In genomic region chr1:218371927-218372672, GRCh38 we compare ENCODE assay signal across 9 cellular contexts. TPM values are rescaled to one million over a fixed set of nuclear protein-coding genes. Genes with fewer than 3 reads are reported as not detected.
A peak's percentile ranks its signal among the peaks of the same experiment; 100 is the strongest.
DNase-seq lines count a peak whose midpoint lies in the region; ATAC-seq and TF ChIP-seq lines count a peak whose summit lies in the region.
"Had no signal": no experiment of that assay in that cellular context is flagged by ENCODE, and none has a peak within 500 bp of the region (broad histone marks: within the 10 kb centered on the region; RNA-seq: fewer than 3 reads in every experiment).

No MANE protein-coding gene starts in this region.

- H3K4me1 ChIP-seq in heart left ventricle (peaks cover 0 to 67% (median 37%) of the 10 kb centered on the region in 12 donors), ascending aorta (peaks cover 6 to 19% of the 10 kb centered on the region in 2 donors)

- peaks cover 3% of the 10 kb centered on the region; the same call in 1 of the 2 replicates for H3K4me1 Mint-ChIP-seq in WTC11
- H3K4me1 Mint-ChIP-seq in naive thymus-derived CD8-positive, alpha-beta T cell, result peaks cover 0 to 3% (median 2%) of the 10 kb centered on the region in 4 donors

- H3K36me3 ChIP-seq in heart left ventricle (no peaks in the 10 kb centered on the region), ascending aorta (no peaks in the 10 kb centered on the region)

- no peak for TF ChIP-seq POLR2A in heart left ventricle (IDR thresholded peaks at IDR 0.05)

- H3K36me3 Mint-ChIP-seq in WTC11, result no peaks in the 10 kb centered on the region
- H3K36me3 Mint-ChIP-seq in naive thymus-derived CD8-positive, alpha-beta T cell, result no peaks in the 10 kb centered on the region

- 18 to 34% (median 29%) methylated on average over 8 of the region's 8 CpGs for WGBS in heart left ventricle, 4 donors

- no peak overlapping the region for H3K4me3 Mint-ChIP-seq in WTC11
- no peak overlapping the region for H3K4me3 Mint-ChIP-seq in naive thymus-derived CD8-positive, alpha-beta T cell

- peak; percentile 60 for DNase-seq in GM04504 (ENCODE audit: low read depth)
- DNase-seq in WTC11 (ENCODE audit: low spot score), result no peak
- DNase-seq in heart left ventricle, result peak in 2 of 5 donors; percentile 36 to 39
- DNase-seq in renal cortical epithelial cell (ENCODE audit: low read depth), result peak; percentile 78
- no peak for DNase-seq in activated CD8-positive, alpha-beta memory T cell treated with anti-CD3 and anti-CD28 coated beads, Interleukin-2, amount 50 U/mL, for 4 hours
- DNase-seq in naive thymus-derived CD8-positive, alpha-beta T cell, result no peak
- DNase-seq in ascending aorta (ENCODE audit: low spot score in 2 of 2), result no peak
- DNase-seq: NK-92 treated with Interleukin-12 subunit alpha and Interleukin-12 subunit beta, amount 100 ng/mL, for 24 hours had no signal

- ATAC-seq in WTC11 (no peak), heart left ventricle (peak in 3 of 4 donors; percentile 67 to 74 (median 72)), GM19351 (IDR thresholded peaks at IDR 0.05; ENCODE audit: unreplicated experiment) (no peak)
- ATAC-seq in naive thymus-derived CD8-positive, alpha-beta T cell, result no peak

- no peaks in the 10 kb centered on the region for H3K27me3 Mint-ChIP-seq in WTC11 (ENCODE audit: low read depth)
- peaks cover 2 to 11% (median 9%) of the 10 kb centered on the region in 5 donors for H3K27me3 Mint-ChIP-seq in naive thymus-derived CD8-positive, alpha-beta T cell

- peak overlapping the region; percentile 16; the same call in 1 of the 2 replicates for H3K27ac Mint-ChIP-seq in WTC11
- no peak overlapping the region for H3K27ac Mint-ChIP-seq in naive thymus-derived CD8-positive, alpha-beta T cell

- no peaks in the 10 kb centered on the region for H3K27me3 ChIP-seq in heart left ventricle
- H3K27me3 ChIP-seq in ascending aorta, result no peaks in the 10 kb centered on the region

- POLR2A ChIA-PET in WTC11 (lab: Charles Lee), result no interaction called here
- POLR2A ChIA-PET in naive thymus-derived CD8-positive, alpha-beta T cell (lab: Charles Lee), result no interaction called here

- H3K27ac ChIP-seq in heart left ventricle, result peak overlapping the region in 10 of 12 donors; percentile 3 to 83 (median 64)
- peak overlapping the region in 1 of 2 donors; percentile 32 for H3K27ac ChIP-seq in ascending aorta

- CTCF ChIA-PET in WTC11 (lab: Charles Lee), result no interaction called here

- H3K4me3 ChIP-seq in heart left ventricle, result peak overlapping the region in 1 of 12 donors; percentile 1
- H3K4me3 ChIP-seq in ascending aorta, result no peak overlapping the region

- H3K9me3 Mint-ChIP-seq in WTC11, result no peaks in the 10 kb centered on the region
- no peaks in the 10 kb centered on the region for H3K9me3 Mint-ChIP-seq in naive thymus-derived CD8-positive, alpha-beta T cell

- no peaks in the 10 kb centered on the region for H3K9me3 ChIP-seq in heart left ventricle
- H3K9me3 ChIP-seq in ascending aorta, result no peaks in the 10 kb centered on the region

- intact Hi-C loops in heart left ventricle (cut with DNase I) (loop anchor here in 1 of 10 donors (5.0 kb wide), 1 partner anchor 105 kb away; no protein-coding TSS in a partner anchor), ascending aorta (cut with DNase I) (no loop called here)

- TF ChIP-seq CTCF in WTC11 (IDR thresholded peaks at IDR 0.05), result no peak
- no peak for TF ChIP-seq CTCF in heart left ventricle (IDR thresholded peaks at IDR 0.05)
- no peak for TF ChIP-seq CTCF in ascending aorta (IDR thresholded peaks at IDR 0.05)

TF ChIP-seq in WTC11, 78 proteins besides CTCF, POLR2A, EP300 and RAD21:
- TF ChIP-seq FOXK1 (CRISPR knock-in tag; IDR thresholded peaks at IDR 0.05) (no peak), GABPB1 (CRISPR knock-in tag; IDR thresholded peaks at IDR 0.05) (peak; percentile 92)
- TF ChIP-seq, protein P1, sequence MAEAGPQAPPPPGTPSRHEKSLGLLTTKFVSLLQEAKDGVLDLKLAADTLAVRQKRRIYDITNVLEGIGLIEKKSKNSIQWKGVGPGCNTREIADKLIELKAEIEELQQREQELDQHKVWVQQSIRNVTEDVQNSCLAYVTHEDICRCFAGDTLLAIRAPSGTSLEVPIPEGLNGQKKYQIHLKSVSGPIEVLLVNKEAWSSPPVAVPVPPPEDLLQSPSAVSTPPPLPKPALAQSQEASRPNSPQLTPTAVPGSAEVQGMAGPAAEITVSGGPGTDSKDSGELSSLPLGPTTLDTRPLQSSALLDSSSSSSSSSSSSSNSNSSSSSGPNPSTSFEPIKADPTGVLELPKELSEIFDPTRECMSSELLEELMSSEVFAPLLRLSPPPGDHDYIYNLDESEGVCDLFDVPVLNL (CRISPR knock-in tag; IDR thresholded peaks at IDR 0.05; ENCODE audit: borderline replicate concordance, low read depth), result no peak

RNA-seq across cellular contexts. Expression of gene TGFB2, which starts 27.0 kb away (rescaled TPM):
- total RNA-seq in WTC11 (2021) (1.0 to 2.5 TPM (median 1.5 TPM) in 3 replicates), heart left ventricle (10 to 100 TPM in 4 of 9 donors, 1 to 10 TPM in 5; 1.6 to 23.6 (median 6.6) TPM), renal cortical epithelial cell (47.4 and 69.3 TPM in 2 replicates), ascending aorta (9.9 TPM)
- 1 to 10 TPM in 1 of 2 donors, under 1 TPM in 1; 0.76 to 2.3 TPM for polyA plus RNA-seq in heart left ventricle
- under 1 TPM in 1 of 2 experiments, not detected in 1; 0.16 TPM for total RNA-seq in naive thymus-derived CD8-positive, alpha-beta T cell
- not detected for polyA plus RNA-seq in naive thymus-derived CD8-positive, alpha-beta T cell

Comparison
In these comparisons a context has a peak if more than half of its experiments do, and no peak if none do; other contexts are left out.
1. DNase-seq: peak in GM04504 (single experiment) and renal cortical epithelial cell (single experiment); none in WTC11 (single experiment), activated CD8-positive, alpha-beta memory T cell treated with anti-CD3 and anti-CD28 coated beads, Interleukin-2, amount 50 U/mL, for 4 hours (single experiment), naive thymus-derived CD8-positive, alpha-beta T cell (0 of 10) and ascending aorta (0 of 2).
2. ATAC-seq: peak in heart left ventricle (3 of 4); none in WTC11 (single experiment), naive thymus-derived CD8-positive, alpha-beta T cell (0 of 2) and GM19351 (single experiment).